Comparison of ENCODE assay signal across 8 cellular contexts in the genomic region with DNA sequence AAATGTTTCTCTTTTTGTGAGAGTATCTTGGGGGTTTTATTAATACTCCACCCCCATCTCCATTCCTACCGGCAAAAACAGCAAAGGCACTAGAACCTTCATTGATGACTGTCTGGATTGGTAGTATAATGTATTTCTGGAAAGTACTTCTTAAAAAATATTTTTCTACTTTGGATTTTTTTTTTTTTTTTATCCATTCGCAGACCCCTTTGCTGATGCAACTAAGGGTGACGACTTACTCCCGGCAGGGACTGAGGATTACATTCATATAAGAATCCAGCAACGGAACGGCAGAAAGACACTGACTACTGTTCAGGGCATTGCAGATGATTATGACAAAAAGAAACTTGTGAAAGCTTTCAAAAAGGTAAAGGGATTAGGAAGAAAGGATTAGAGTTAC. TPM values are rescaled to one million over a fixed set of nuclear protein-coding genes. Genes with fewer than 3 reads are reported as not detected.
DNase-seq lines count a peak whose midpoint lies in the region; ATAC-seq, FAIRE-seq and TF ChIP-seq lines count a peak whose summit lies in the region.

No MANE protein-coding gene starts in this region.

- H3K36me3 ChIP-seq in Panc1 (ENCODE audit: control insufficient read depth, insufficient read depth, low read length) (peaks cover 23% of the 10 kb centered on the region), endothelial cell of umbilical vein (ENCODE audit: control insufficient read depth in 2 of 2, extremely low read depth in 1 of 2, insufficient read depth in 2 of 2, low read length in 2 of 2) (peaks cover 6 to 20% of the 10 kb centered on the region in 2 experiments), neutrophil (peaks cover 42% of the 10 kb centered on the region)

- H2AFZ ChIP-seq in endothelial cell of umbilical vein (ENCODE audit: low read depth, low read length), result no peak overlapping the region

- peaks cover 26% of the 10 kb centered on the region for H3K79me2 ChIP-seq in endothelial cell of umbilical vein (ENCODE audit: control insufficient read depth, insufficient read depth, low read length)

- H3K4me2 ChIP-seq in endothelial cell of umbilical vein (ENCODE audit: insufficient read depth, low read length), result peak overlapping the region; percentile 99

- no peaks in the 10 kb centered on the region for H3K9me1 ChIP-seq in endothelial cell of umbilical vein (replicated peaks; ENCODE audit: control insufficient read depth, extremely low read depth, insufficient read depth, low read length)

- H3K4me1 ChIP-seq in Panc1 (ENCODE audit: control insufficient read depth, insufficient read depth, low read length) (no peaks in the 10 kb centered on the region; the same call in 1 of the 2 replicates), endothelial cell of umbilical vein (ENCODE audit: control insufficient read depth, extremely low read depth, insufficient read depth, low read length) (peaks cover 14% of the 10 kb centered on the region), neutrophil (ENCODE audit: control insufficient read depth in 1 of 2, insufficient read depth in 1 of 2, low read depth in 1 of 2, low read length in 1 of 2) (peaks cover 24 to 39% of the 10 kb centered on the region in 2 experiments)

- TF ChIP-seq POLR2A in endothelial cell of umbilical vein (IDR thresholded peaks at IDR 0.05; ENCODE audit: low read depth, low read length), result no peak

- POLR2A ChIA-PET in Panc1 (lab: Charles Lee), result no interaction called here
- POLR2A ChIA-PET in endothelial cell of umbilical vein (lab: Charles Lee), result no interaction called here

- peak overlapping the region; percentile 82 to 88 for H3K4me3 ChIP-seq in Panc1 (ENCODE audit: low read depth in 2 of 2, low read length in 2 of 2)
- peak overlapping the region; percentile 85 to 100 (median 98) for H3K4me3 ChIP-seq in endothelial cell of umbilical vein (replicated peaks in 1 of 3; ENCODE audit: insufficient read depth in 1 of 3, low read depth in 1 of 3, low read length in 3 of 3)
- H3K4me3 ChIP-seq in neutrophil (ENCODE audit: low read depth in 1 of 2, low read length in 1 of 2), result peak overlapping the region; percentile 89 to 98

- peak overlapping the region; percentile 99 for H3K9ac ChIP-seq in endothelial cell of umbilical vein (replicated peaks; ENCODE audit: extremely low read depth, insufficient read depth, low read length)

- dilution Hi-C loops in endothelial cell of umbilical vein (cut with MboI; ENCODE audit: extremely low pct_ligation_motif_present, low sequenced_read_pairs), result no loop called here

- intact Hi-C loops in Panc1 (cut with micrococcal nuclease; ENCODE audit: unreplicated experiment) (no loop called here), endothelial cell of umbilical vein (cut with micrococcal nuclease) (loop anchor here (5.0 to 10.0 kb wide), 2 partner anchors 896 to 1652 kb away; partner anchors contain the start of gene ULK4)

- ATAC-seq in Panc1, result no peak
- no peak for ATAC-seq in HG02588 (IDR thresholded peaks at IDR 0.05; ENCODE audit: unreplicated experiment)

- DNase-seq in G401 (ENCODE audit: low spot score) (peak; percentile 59), Panc1 (ENCODE audit: low read depth, low spot score) (no peak), endothelial cell of umbilical vein (ENCODE audit: low read depth, low spot score) (peak; percentile 43), OCI-M2 (lab: John Stamatoyannopoulos, UW; ENCODE audit: unreplicated experiment) (no peak), frontal cortex (ENCODE audit: low spot score in 2 of 2) (no peak), AG20443 (ENCODE audit: low spot score) (no peak)

- BruUV-seq in Panc1 (replicated peaks; lab: Mats Ljungman, UMichigan) (no TSS peak), endothelial cell of umbilical vein (replicated peaks; lab: Mats Ljungman, UMichigan) (no TSS peak)

- no peak for TF ChIP-seq CTCF in Panc1 (IDR thresholded peaks at IDR 0.05)
- TF ChIP-seq CTCF in endothelial cell of umbilical vein (IDR thresholded peaks at IDR 0.05; ENCODE audit: extremely low read depth in 1 of 2, insufficient read depth in 1 of 2, low read depth in 1 of 2, low read length in 2 of 2), result no peak
- TF ChIP-seq CTCF in neutrophil (IDR thresholded peaks at IDR 0.05), result no peak

- peak overlapping the region; percentile 87 for H3K27ac ChIP-seq in Panc1 (ENCODE audit: low read length)
- H3K27ac ChIP-seq in endothelial cell of umbilical vein (ENCODE audit: insufficient read depth, low read depth, low read length), result peak overlapping the region; percentile 93
- peak overlapping the region; percentile 90 for H3K27ac ChIP-seq in neutrophil

- FAIRE-seq in endothelial cell of umbilical vein (lab: Jason Lieb, UNC) (no peak), frontal cortex (lab: Jason Lieb, UNC) (no peak)

- CTCF ChIA-PET in Panc1 (lab: Charles Lee) (no interaction called here), endothelial cell of umbilical vein (lab: Charles Lee) (interaction anchor here (2.1 to 14.1 kb wide), 2 partner anchors 118 to 586 kb away, joined by 4 to 261 read pairs; no protein-coding TSS in a partner anchor)

- H3K27me3 ChIP-seq in Panc1 (ENCODE audit: control insufficient read depth, insufficient read depth, low read length) (no peaks in the 10 kb centered on the region), endothelial cell of umbilical vein (ENCODE audit: control insufficient read depth in 2 of 2, insufficient read depth in 2 of 2, low read length in 2 of 2) (no peaks in the 10 kb centered on the region), neutrophil (no peaks in the 10 kb centered on the region)

- H4K20me1 ChIP-seq in endothelial cell of umbilical vein (replicated peaks; ENCODE audit: control insufficient read depth, extremely low read depth, insufficient read depth, low read length), result no peaks in the 10 kb centered on the region

- in situ Hi-C loops in G401 (cut with HindIII; ENCODE audit: low sequenced_read_pairs), result no loop called here
- in situ Hi-C loops in Panc1 (cut with HindIII; ENCODE audit: low pct_unique_long_range_greater_than_20kb, low sequenced_read_pairs), result no loop called here

- H3K9me3 ChIP-seq in Panc1 (ENCODE audit: control insufficient read depth, insufficient read depth, low read depth, low read length), result no peaks in the 10 kb centered on the region
- H3K9me3 ChIP-seq in endothelial cell of umbilical vein (replicated peaks; ENCODE audit: control insufficient read depth, insufficient read depth, low read length), result no peaks in the 10 kb centered on the region
- H3K9me3 ChIP-seq in neutrophil, result no peaks in the 10 kb centered on the region

TF ChIP-seq in endothelial cell of umbilical vein, 7 proteins besides CTCF, POLR2A, EP300 and RAD21:
- no peak for TF ChIP-seq MYC (IDR thresholded peaks at IDR 0.05; ENCODE audit: low read depth, low read length)
- TF ChIP-seq EZH2 (IDR thresholded peaks at IDR 0.05; ENCODE audit: borderline replicate concordance, low read depth, low read length, severe bottlenecking), result no peak
- no peak for TF ChIP-seq JUN (IDR thresholded peaks at IDR 0.05; ENCODE audit: borderline replicate concordance, insufficient read depth, insufficient read length, low read depth)
- TF ChIP-seq MAX (IDR thresholded peaks at IDR 0.05; ENCODE audit: insufficient read depth, insufficient read length), result no peak
- TF ChIP-seq FOS (IDR thresholded peaks at IDR 0.05; ENCODE audit: borderline replicate concordance, insufficient read depth, low read length), result no peak
- no peak for TF ChIP-seq POLR2AphosphoS5 (IDR thresholded peaks at IDR 0.05; ENCODE audit: insufficient read depth, low read depth, low read length)
- TF ChIP-seq GATA2 (IDR thresholded peaks at IDR 0.05; ENCODE audit: insufficient read depth, insufficient read length, low read depth, low read length), result no peak

RNA-seq across cellular contexts. Expression of gene EIF1B, which starts 1.2 kb away (rescaled TPM):
- 24.4 and 34.2 TPM in 2 replicates for total RNA-seq in G401 (2014; rRNA removed; shearing (Covaris generic))
- total RNA-seq in Panc1 (2021; ENCODE audit: unreplicated experiment), result 25.0 TPM
- polyA plus RNA-seq in Panc1 (2012; ENCODE audit: insufficient read length), result 14.3 TPM
- 44.1 and 46.0 TPM in 2 replicates for total RNA-seq in endothelial cell of umbilical vein
- polyA plus RNA-seq in endothelial cell of umbilical vein, result 13.5 and 17.8 TPM in 2 replicates
- 27.8 and 29.5 TPM in 2 replicates for polyA plus RNA-seq in endothelial cell of umbilical vein (2011; cell fraction: cytosol; rRNA removed)
- polyA plus RNA-seq in endothelial cell of umbilical vein (2011; cell fraction: nucleus; rRNA removed), result 28.2 and 38.7 TPM in 2 replicates
- 43.3 and 60.1 TPM in 2 replicates for polyA plus RNA-seq in endothelial cell of umbilical vein (2012)
- polyA minus RNA-seq in endothelial cell of umbilical vein, result 5.5 and 7.8 TPM in 2 replicates
- polyA minus RNA-seq in endothelial cell of umbilical vein (2011; cell fraction: cytosol; rRNA and poly(A)+ RNA removed), result 11.5 TPM
- polyA minus RNA-seq in endothelial cell of umbilical vein (2011; cell fraction: nucleus; rRNA and poly(A)+ RNA removed), result 14.7 and 18.5 TPM in 2 replicates
- 55.0 TPM for total RNA-seq in frontal cortex

Comparison
In these comparisons a context has a peak if more than half of its experiments do, and no peak if none do; other contexts are left out.
1. DNase-seq: peak in G401 (single experiment) and endothelial cell of umbilical vein (single experiment); none in Panc1 (single experiment), OCI-M2 (single experiment), frontal cortex (0 of 2) and AG20443 (single experiment).
2. Peak in every context shown above with its lines, with median percentiles within 50 percentile points of each other: H3K27ac ChIP-seq and H3K4me3 ChIP-seq.